26 cellular contexts compared by ENCODE assay signal in the genomic region with DNA sequence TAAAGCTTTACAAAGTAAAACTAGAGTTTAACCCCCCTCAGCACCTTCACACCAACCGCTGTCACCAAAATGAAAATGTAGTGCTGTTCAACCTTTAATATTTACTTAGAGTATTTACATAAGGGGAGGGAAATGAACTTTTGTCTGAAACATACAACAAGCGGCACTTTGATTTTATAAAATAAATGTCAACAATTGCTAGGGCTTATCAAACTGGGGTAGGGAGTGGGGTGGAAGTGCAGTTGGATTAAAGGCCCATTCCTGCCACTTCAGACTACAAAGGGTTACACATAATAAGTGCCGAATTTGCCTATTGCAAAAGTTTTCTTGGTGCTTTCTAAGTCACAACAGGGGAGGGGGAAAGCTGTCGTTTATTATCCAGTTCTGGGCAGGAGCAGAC. TPM values are rescaled to one million over a fixed set of nuclear protein-coding genes. Genes with fewer than 3 reads are reported as not detected.
A peak's percentile ranks its signal among the peaks of the same experiment; 100 is the strongest.
DNase-seq lines count a peak whose midpoint lies in the region; ATAC-seq and TF ChIP-seq lines count a peak whose summit lies in the region.
"Had no signal": no experiment of that assay in that cellular context is flagged by ENCODE, and none has a peak within 500 bp of the region (broad histone marks: within the 10 kb centered on the region; RNA-seq: fewer than 3 reads in every experiment).

No MANE protein-coding gene starts in this region.

- H3K27ac ChIP-seq in OCI-LY1 (ENCODE audit: low read depth, low read length, poor library complexity, severe bottlenecking) (peak overlapping the region; percentile 63), endodermal cell (ENCODE audit: low read depth, low read length) (peak overlapping the region; percentile 85), hepatocyte (no peak overlapping the region)
- H3K27ac ChIP-seq: ovary, tibial artery had no signal

- no peaks in the 10 kb centered on the region for H3K36me3 Mint-ChIP-seq in endodermal cell (ENCODE audit: low read depth)

- H3K9me3 ChIP-seq in OCI-LY1 (ENCODE audit: low read length) (no peaks in the 10 kb centered on the region), endodermal cell (ENCODE audit: control insufficient read depth, low read length) (no peaks in the 10 kb centered on the region), neuron (ENCODE audit: low read length) (no peaks in the 10 kb centered on the region), hepatocyte (ENCODE audit: low read depth) (no peaks in the 10 kb centered on the region), BE2C (no peaks in the 10 kb centered on the region; the same call in 1 of the 2 replicates)
- H3K9me3 ChIP-seq: ovary, SK-N-SH, tibial artery had no signal

- H4K20me1 ChIP-seq in OCI-LY1 (ENCODE audit: insufficient read depth, low read length), result no peaks in the 10 kb centered on the region
- no peaks in the 10 kb centered on the region for H4K20me1 ChIP-seq in hepatocyte (ENCODE audit: insufficient read depth, poor library complexity, severe bottlenecking)

- peak overlapping the region; percentile 30 for H3K4me3 ChIP-seq in OCI-LY1 (ENCODE audit: low read depth, low read length, poor library complexity, severe bottlenecking)
- H3K4me3 ChIP-seq in endodermal cell (ENCODE audit: low read length), result no peak overlapping the region
- H3K4me3 ChIP-seq in neuron (ENCODE audit: low read length), result peak overlapping the region; percentile 44
- H3K4me3 ChIP-seq in hepatocyte, result no peak overlapping the region
- H3K4me3 ChIP-seq in BE2C (ENCODE audit: low read depth, low read length), result no peak overlapping the region
- H3K4me3 ChIP-seq: ovary, tibial artery had no signal

- H3K36me3 ChIP-seq in OCI-LY1 (ENCODE audit: insufficient read depth, low read length), result peaks cover 67% of the 10 kb centered on the region
- H3K36me3 ChIP-seq in endodermal cell (ENCODE audit: control insufficient read depth, insufficient read depth, low read length), result no peaks in the 10 kb centered on the region
- H3K36me3 ChIP-seq in neuron (ENCODE audit: insufficient read depth, low read length), result peaks cover 17% of the 10 kb centered on the region
- no peaks in the 10 kb centered on the region for H3K36me3 ChIP-seq in hepatocyte (replicated peaks; ENCODE audit: insufficient read depth, low read depth)
- H3K36me3 ChIP-seq in BE2C, result no peaks in the 10 kb centered on the region
- H3K36me3 ChIP-seq: ovary, tibial artery had no signal

- H3K4me2 ChIP-seq in OCI-LY1 (ENCODE audit: low read length) (peak overlapping the region; percentile 60), hepatocyte (no peak overlapping the region)
- H3K4me2 ChIP-seq: SK-N-SH had no signal

- peaks cover 83% of the 10 kb centered on the region for H3K27me3 Mint-ChIP-seq in endodermal cell (ENCODE audit: insufficient read depth)

- H3K9ac ChIP-seq in OCI-LY1 (ENCODE audit: low read length), result peak overlapping the region; percentile 19; the same call in 1 of the 2 replicates
- H3K9ac ChIP-seq in endodermal cell (ENCODE audit: extremely low read depth, low read length, poor library complexity, severe bottlenecking), result no peak overlapping the region
- H3K9ac ChIP-seq: SK-N-SH had no signal

- TF ChIP-seq CTCF in OCI-LY1 (IDR thresholded peaks at IDR 0.05; ENCODE audit: low read length) (no peak), endodermal cell (conservative IDR thresholded peaks at IDR 0.05) (no peak), hepatocyte (IDR thresholded peaks at IDR 0.05; ENCODE audit: poor library complexity) (no peak), BE2C (IDR thresholded peaks at IDR 0.05; ENCODE audit: low read depth, low read length) (no peak)

- H2AFZ ChIP-seq in OCI-LY1 (ENCODE audit: low read length) (no peak overlapping the region), neuron (ENCODE audit: low read depth, low read length) (no peak overlapping the region), hepatocyte (no peak overlapping the region)

- H3K27ac Mint-ChIP-seq in endodermal cell, result no peak overlapping the region
- H3K27ac Mint-ChIP-seq: activated naive CD4-positive, alpha-beta T cell treated with anti-CD3 and anti-CD28 coated beads for 36 hours had no signal

- peaks cover 83% of the 10 kb centered on the region for H3K79me2 ChIP-seq in OCI-LY1 (ENCODE audit: insufficient read depth, low read length)
- no peaks in the 10 kb centered on the region for H3K79me2 ChIP-seq in hepatocyte

- no peak for ATAC-seq in HG02798 (IDR thresholded peaks at IDR 0.05; ENCODE audit: poor library complexity, unreplicated experiment)
- ATAC-seq: activated T-cell treated with anti-CD3 and anti-CD28 coated beads, Interleukin-2, amount 50 U/mL, for 4 hours; left colon; sciatic nerve; stimulated activated naive CD8-positive, alpha-beta T cell treated with anti-CD3 and anti-CD28 coated beads, Interleukin-15, Interleukin-2, amounts not matched to agents 100 U/mL and 50 U/mL, for 24 hours had no signal

- WGBS in endodermal cell (ENCODE audit: insufficient coverage in 1 of 2, insufficient read length in 1 of 2), 2 experiments, result 46 to 70% methylated on average over 2 to 3 of the region's 4 CpGs
- whole genome bisulfite sequencing in hepatocyte (ENCODE audit: low lambda C conversion rate, missing lambda C conversion rate), result 18% methylated on average over 4 of the region's 4 CpGs

- no peak overlapping the region for H3K4me3 Mint-ChIP-seq in endodermal cell
- H3K4me3 Mint-ChIP-seq: activated naive CD4-positive, alpha-beta T cell treated with anti-CD3 and anti-CD28 coated beads for 36 hours; activated T-cell treated with anti-CD3 and anti-CD28 coated beads, Interleukin-2, amount 50 U/mL, for 4 hours had no signal

- no peaks in the 10 kb centered on the region; the same call in 1 of the 2 replicates for H3F3A ChIP-seq in OCI-LY1 (ENCODE audit: insufficient read depth, low read length)

- H3K27me3 ChIP-seq in OCI-LY1 (ENCODE audit: insufficient read depth, low read length) (no peaks in the 10 kb centered on the region), endodermal cell (ENCODE audit: control insufficient read depth, insufficient read depth, low read length, poor library complexity, severe bottlenecking) (peaks cover 80% of the 10 kb centered on the region), neuron (ENCODE audit: insufficient read depth, low read length) (no peaks in the 10 kb centered on the region), hepatocyte (peaks cover 80% of the 10 kb centered on the region), BE2C (no peaks in the 10 kb centered on the region)
- H3K27me3 ChIP-seq: ovary had no signal

- H3K4me1 ChIP-seq in OCI-LY1 (ENCODE audit: insufficient read depth, low read length, severe bottlenecking) (peaks cover 73% of the 10 kb centered on the region), endodermal cell (ENCODE audit: control insufficient read depth, insufficient read depth, low read length) (no peaks in the 10 kb centered on the region), neuron (ENCODE audit: insufficient read depth, low read length) (peaks cover 83% of the 10 kb centered on the region), hepatocyte (ENCODE audit: insufficient read depth) (peaks cover 20% of the 10 kb centered on the region), BE2C (no peaks in the 10 kb centered on the region)

- H3K9me2 ChIP-seq in OCI-LY1 (ENCODE audit: low read depth, low read length) (no peaks in the 10 kb centered on the region), hepatocyte (replicated peaks; ENCODE audit: insufficient read depth) (no peaks in the 10 kb centered on the region)
- H3K9me2 ChIP-seq: SK-N-SH had no signal

- peaks cover 37% of the 10 kb centered on the region for H3K4me1 Mint-ChIP-seq in endodermal cell

- DNase-seq in HT-29 (ENCODE audit: low spot score) (peak; percentile 14), endodermal cell (no peak), hepatocyte (ENCODE audit: low spot score) (no peak), BE2C (no peak), amniotic stem cell (lab: John Stamatoyannopoulos, UW) (no peak)
- DNase-seq: activated CD4-positive, alpha-beta T cell treated with anti-CD3 and anti-CD28 coated beads for 48 hours; activated naive CD4-positive, alpha-beta T cell treated with anti-CD3 and anti-CD28 coated beads for 36 hours; activated T-cell treated with anti-CD3 and anti-CD28 coated beads, Interleukin-2, amount 50 U/mL, for 4 hours; CD4-positive, CD25-positive, alpha-beta regulatory T cell; central memory CD4-positive, alpha-beta T cell; EL; glutamatergic neuron; KBM-7; left colon; MM.1S; NCI-H1436; ovary; SK-N-SH; stimulated activated naive CD8-positive, alpha-beta T cell treated with anti-CD3 and anti-CD28 coated beads, Interleukin-15, Interleukin-2, amounts not matched to agents 100 U/mL and 50 U/mL, for 24 hours; tibial artery had no signal

- no peaks in the 10 kb centered on the region for H3K9me3 Mint-ChIP-seq in endodermal cell

RNA-seq across cellular contexts. Expression of a gene that starts 16.7 kb away (rescaled TPM):
- not detected in 2 replicates for total RNA-seq in HT-29 (2014; rRNA removed; shearing (Covaris generic))
- total RNA-seq in endodermal cell (10 to 100 TPM in 1 of 2 donors, 1 to 10 TPM in 1; 1.8 to 39.5 TPM), hepatocyte (2.4 and 3.5 TPM in 2 replicates)
- 240 TPM for polyA plus RNA-seq in endodermal cell (2013, experiment 1 of 2)
- polyA plus RNA-seq in endodermal cell (2013, experiment 2 of 2), result 203 TPM
- polyA plus RNA-seq in hepatocyte, result 2.0 and 2.2 TPM in 2 replicates
- 0.34 TPM for polyA plus RNA-seq in BE2C (2012; ENCODE audit: insufficient read depth, insufficient read length, low read depth)
- total RNA-seq: activated naive CD4-positive, alpha-beta T cell treated with anti-CD3 and anti-CD28 coated beads for 36 hours; CD4-positive, CD25-positive, alpha-beta regulatory T cell; myocyte; T-helper 2 cell treated with Interferon-gamma antibody and Interleukin-4, amounts not matched to agents 100 ng/mL and 5 ng/mL, for 36 hours had no signal
- polyA plus RNA-seq: CD4-positive, CD25-positive, alpha-beta regulatory T cell had no signal

Comparison
In these comparisons a context has a peak if more than half of its experiments do, and no peak if none do; other contexts are left out.
1. H3K4me3 ChIP-seq: peak in OCI-LY1 (single experiment) and neuron (single experiment); none in endodermal cell (single experiment), hepatocyte (single experiment) and BE2C (single experiment).